16 cellular contexts compared by ENCODE assay signal in genomic region chr11:1005913-1006312, GRCh38. TPM values are rescaled to one million over a fixed set of nuclear protein-coding genes. Genes with fewer than 3 reads are reported as not detected.
DNase-seq lines count a peak whose midpoint lies in the region; ATAC-seq and TF ChIP-seq lines count a peak whose summit lies in the region.
"Had no signal": no experiment of that assay in that cellular context is flagged by ENCODE, and none has a peak within 500 bp of the region (broad histone marks: within the 10 kb centered on the region; RNA-seq: fewer than 3 reads in every experiment).

No MANE protein-coding gene starts in this region.

- H3K9me3 ChIP-seq in body of pancreas: no peaks in the 10 kb centered on the region
- no peaks in the 10 kb centered on the region for H3K9me3 ChIP-seq in prostate gland
- H3K9me3 ChIP-seq in naive thymus-derived CD4-positive, alpha-beta T cell (ENCODE audit: control insufficient read depth in 2 of 3, low read length in 3 of 3): no peaks in the 10 kb centered on the region

- intact Hi-C loops in body of pancreas (cut with DNase I): no loop called here
- intact Hi-C loops in prostate gland (cut with DNase I): no loop called here
- intact Hi-C loops in naive thymus-derived CD4-positive, alpha-beta T cell (cut with micrococcal nuclease): no loop called here

- H3K4me1 ChIP-seq in body of pancreas: peaks cover 36% of the 10 kb centered on the region
- no peaks in the 10 kb centered on the region for H3K4me1 ChIP-seq in prostate gland (replicated peaks)
- no peaks in the 10 kb centered on the region for H3K4me1 ChIP-seq in naive thymus-derived CD4-positive, alpha-beta T cell (ENCODE audit: control insufficient read depth in 2 of 2, insufficient read depth in 2 of 2, low read length in 2 of 2)

- 49 to 51% methylated on average over 15 to 21 of the region's 21 CpGs for WGBS in body of pancreas, 2 donors
- 49% methylated on average over 21 of the region's 21 CpGs for WGBS in prostate gland

- peaks cover 0 to 11% (median 0%) of the 10 kb centered on the region in 7 donors for H3K4me1 Mint-ChIP-seq in naive thymus-derived CD4-positive, alpha-beta T cell

- H3K27me3 ChIP-seq in body of pancreas (no peaks in the 10 kb centered on the region), prostate gland (replicated peaks; ENCODE audit: insufficient read depth) (no peaks in the 10 kb centered on the region)
- no peaks in the 10 kb centered on the region for H3K27me3 ChIP-seq in naive thymus-derived CD4-positive, alpha-beta T cell (ENCODE audit: control insufficient read depth in 2 of 2, insufficient read depth in 2 of 2, low read length in 2 of 2)

- no peak overlapping the region for H3K4me3 ChIP-seq in body of pancreas
- no peak overlapping the region for H3K4me3 ChIP-seq in prostate gland
- no peak overlapping the region for H3K4me3 ChIP-seq in naive thymus-derived CD4-positive, alpha-beta T cell (ENCODE audit: low read length)

- peak; percentile 19 for ATAC-seq in body of pancreas
- no peak for ATAC-seq in naive thymus-derived CD4-positive, alpha-beta T cell

- no peaks in the 10 kb centered on the region for H3K27me3 Mint-ChIP-seq in naive thymus-derived CD4-positive, alpha-beta T cell
- H3K27me3 Mint-ChIP-seq: CD4-positive, CD25-positive, alpha-beta regulatory T cell had no signal

- TF ChIP-seq POLR2A in body of pancreas (IDR thresholded peaks at IDR 0.05) (no peak), prostate gland (IDR thresholded peaks at IDR 0.05) (no peak)

- H3K27ac ChIP-seq in body of pancreas: peak overlapping the region; percentile 62 to 74 (median 70)
- H3K27ac ChIP-seq in prostate gland: no peak overlapping the region
- H3K27ac ChIP-seq in naive thymus-derived CD4-positive, alpha-beta T cell (ENCODE audit: low read depth, low read length): no peak overlapping the region

- CTCF ChIA-PET in naive thymus-derived CD4-positive, alpha-beta T cell (lab: Charles Lee): no interaction called here

- H3K36me3 ChIP-seq in body of pancreas (replicated peaks in 1 of 2; ENCODE audit: insufficient read depth in 1 of 2, low read depth in 2 of 2): peaks cover 0 to 12% of the 10 kb centered on the region in 2 donors
- H3K36me3 ChIP-seq in prostate gland: peaks cover 5 to 15% of the 10 kb centered on the region in 2 donors
- peaks cover 0 to 98% (median 28%) of the 10 kb centered on the region in 3 experiments for H3K36me3 ChIP-seq in naive thymus-derived CD4-positive, alpha-beta T cell (ENCODE audit: control insufficient read depth in 2 of 3, insufficient read depth in 3 of 3, low read length in 3 of 3)

- H3K36me3 Mint-ChIP-seq in naive thymus-derived CD4-positive, alpha-beta T cell: peaks cover 2 to 40% (median 18%) of the 10 kb centered on the region in 5 donors

- TF ChIP-seq CTCF in body of pancreas (IDR thresholded peaks at IDR 0.05) (no peak), prostate gland (IDR thresholded peaks at IDR 0.05) (no peak)

- POLR2A ChIA-PET in naive thymus-derived CD4-positive, alpha-beta T cell (lab: Charles Lee): no interaction called here

- H3K27ac Mint-ChIP-seq in naive thymus-derived CD4-positive, alpha-beta T cell: peak overlapping the region in 1 of 9 donors; percentile 43

- H3K4me3 Mint-ChIP-seq in naive thymus-derived CD4-positive, alpha-beta T cell: no peak overlapping the region
- H3K4me3 Mint-ChIP-seq: CD4-positive, CD25-positive, alpha-beta regulatory T cell had no signal

- DNase-seq in DMS53 (lab: John Stamatoyannopoulos, UW) (peak; percentile 95), NCI-H1694 treated with DMSO at 0.1 percent for 48 hours (lab: John Stamatoyannopoulos, UW) (peak; percentile 78), body of pancreas (peak; percentile 65 to 93 (median 83)), prostate gland (ENCODE audit: low spot score) (peak; percentile 18), glomerular visceral epithelial cell (ENCODE audit: extremely low spot score) (no peak), NCI-H774 (lab: John Stamatoyannopoulos, UW) (no peak)
- no peak for DNase-seq in activated CD4-positive, alpha-beta T cell treated with anti-CD3 and anti-CD28 coated beads, Interleukin-2, amount 50 U/mL, for 1 hour
- no peak for DNase-seq in naive thymus-derived CD4-positive, alpha-beta T cell
- DNase-seq: activated CD4-positive, CD25-positive, alpha-beta regulatory T cell treated with anti-CD3 and anti-CD28 coated beads, Interleukin-2, amount 50 U/mL, for 72 hours; CD4-positive, CD25-positive, alpha-beta regulatory T cell; dermis blood vessel endothelial cell; SW 1271 had no signal

- no peaks in the 10 kb centered on the region for H3K9me3 Mint-ChIP-seq in naive thymus-derived CD4-positive, alpha-beta T cell
- H3K9me3 Mint-ChIP-seq: CD4-positive, CD25-positive, alpha-beta regulatory T cell had no signal

RNA-seq across cellular contexts. Expression of gene MUC6, which starts 30.6 kb away (rescaled TPM):
- total RNA-seq in body of pancreas (100 to 1,000 TPM; 101 to 194 TPM), prostate gland (1 to 10 TPM in 1 of 2 donors, under 1 TPM in 1; 0.74 to 2.3 TPM)
- total RNA-seq in naive thymus-derived CD4-positive, alpha-beta T cell: not detected
- not detected for polyA plus RNA-seq in naive thymus-derived CD4-positive, alpha-beta T cell
- total RNA-seq: CD4-positive, CD25-positive, alpha-beta regulatory T cell; dermis blood vessel endothelial cell; frontal cortex; kidney epithelial cell; MCF 10A; myocyte had no signal

Comparison
In these comparisons a context has a peak if more than half of its experiments do, and no peak if none do; other contexts are left out.
1. DNase-seq: peak in DMS53 (single experiment), NCI-H1694 treated with DMSO at 0.1 percent for 48 hours (single experiment), body of pancreas (4 of 4) and prostate gland (single experiment); none in glomerular visceral epithelial cell (single experiment), activated CD4-positive, alpha-beta T cell treated with anti-CD3 and anti-CD28 coated beads, Interleukin-2, amount 50 U/mL, for 1 hour (single experiment), NCI-H774 (single experiment) and naive thymus-derived CD4-positive, alpha-beta T cell (0 of 9).
2. H3K27ac ChIP-seq: peak in body of pancreas (4 of 4); none in prostate gland (0 of 2) and naive thymus-derived CD4-positive, alpha-beta T cell (single experiment).
3. RNA of gene MUC6, which starts 30.6 kb away (total RNA-seq): 101 to 194 TPM in body of pancreas; 0.74 to 2.3 TPM in prostate gland and not detected in naive thymus-derived CD4-positive, alpha-beta T cell; every median in the first group is over 10 times any median in the second.